ENCODE assay signal across 19 cellular contexts in the genomic region with DNA sequence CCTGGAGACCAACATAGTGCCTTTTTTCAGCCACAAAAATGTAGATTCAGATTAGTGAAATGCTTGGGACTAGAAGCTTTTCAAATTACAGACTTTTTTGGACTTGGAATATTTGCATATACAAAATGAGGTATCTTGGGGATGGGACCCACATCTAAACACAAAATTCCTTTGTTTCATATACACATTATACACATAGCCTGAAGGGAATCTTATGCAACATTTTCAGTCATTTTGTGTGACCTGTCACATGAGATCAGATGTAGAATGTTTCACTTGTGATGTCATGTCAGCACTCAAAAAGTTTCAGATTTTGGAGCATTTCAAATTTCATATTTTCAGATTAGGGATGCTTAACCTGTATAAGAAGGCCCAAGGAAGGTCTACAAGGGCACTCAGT. TPM values are rescaled to one million over a fixed set of nuclear protein-coding genes. Genes with fewer than 3 reads are reported as not detected.
A peak's percentile ranks its signal among the peaks of the same experiment; 100 is the strongest.
DNase-seq lines count a peak whose midpoint lies in the region; TF ChIP-seq lines count a peak whose summit lies in the region.
"Had no signal": no experiment of that assay in that cellular context is flagged by ENCODE, and none has a peak within 500 bp of the region (broad histone marks: within the 10 kb centered on the region; RNA-seq: fewer than 3 reads in every experiment).

No MANE protein-coding gene starts in this region.

- in situ Hi-C loops in SK-MEL-5 (cut with HindIII; ENCODE audit: low pct_unique_long_range_greater_than_20kb, low sequenced_read_pairs), result no loop called here
- in situ Hi-C loops in KBM-7 (cut with MboI; ENCODE audit: low pct_unique_long_range_greater_than_20kb, low sequenced_read_pairs), result no loop called here

- no peak for TF ChIP-seq CTCF in tibial artery (IDR thresholded peaks at IDR 0.05)

- H3K27ac ChIP-seq in tibial artery, result no peak overlapping the region
- H3K27ac ChIP-seq: A549; BLaER1 treated with 17β-estradiol and CSF1 and Interleukin-3, amounts not matched to agents 10 nM and 100 nM had no signal

- H3K4me3 ChIP-seq in tibial artery, result no peak overlapping the region
- H3K4me3 ChIP-seq: A549; BLaER1 treated with 17β-estradiol and CSF1 and Interleukin-3, amounts not matched to agents 10 nM and 100 nM had no signal

- H3K4me1 ChIP-seq in tibial artery, result no peaks in the 10 kb centered on the region
- H3K4me1 ChIP-seq: A549, BE2C had no signal

- no peaks in the 10 kb centered on the region for H3K9me3 ChIP-seq in tibial artery
- H3K9me3 ChIP-seq: A549; BE2C; BLaER1 treated with 17β-estradiol and CSF1 and Interleukin-3, amounts not matched to agents 10 nM and 100 nM had no signal

- peaks cover 43 to 55% (median 45%) of the 10 kb centered on the region in 3 donors for H3K36me3 ChIP-seq in tibial artery

- no peaks in the 10 kb centered on the region for H3K27me3 ChIP-seq in tibial artery
- H3K27me3 ChIP-seq: BE2C; BLaER1 treated with 17β-estradiol and CSF1 and Interleukin-3, amounts not matched to agents 10 nM and 100 nM had no signal

- DNase-seq in EH (ENCODE audit: low read depth) (peak; percentile 11), SK-MEL-5 (ENCODE audit: low read depth, low spot score) (peak; percentile 42), foreskin melanocyte (peak; percentile 56), tibial artery (no peak), KBM-7 (no peak), DMS79 (lab: John Stamatoyannopoulos, UW) (no peak)
- DNase-seq: 8988T; ACHN; AML-193; BE2C; CD4-positive, alpha-beta T cell; CD8-positive, alpha-beta memory T cell; DMS153; GF-D8; H7; HCEC 1CT had no signal

- intact Hi-C loops in tibial artery (cut with DNase I; ENCODE audit: low total_unique reads), result no loop called here

RNA-seq across cellular contexts. Expression of a gene that starts 44.5 kb away (rescaled TPM):
- total RNA-seq in SK-MEL-5 (2014; rRNA removed; shearing (Covaris generic)), result not detected in 2 replicates
- 0.43 TPM in 1 of 2 replicates, not detected in the other for polyA plus RNA-seq in SK-MEL-5 (2015; cell fraction: cytosol; rRNA removed)
- polyA plus RNA-seq in SK-MEL-5 (2015; cell fraction: nucleus; rRNA removed), result 0.22 and 0.45 TPM in 2 replicates
- polyA plus RNA-seq: CD14-positive monocyte had no signal

Comparison
In these comparisons a context has a peak if more than half of its experiments do, and no peak if none do; other contexts are left out.
1. DNase-seq: peak in EH (single experiment), SK-MEL-5 (single experiment) and foreskin melanocyte (single experiment); none in tibial artery (0 of 2), KBM-7 (single experiment) and DMS79 (single experiment).